13 cellular contexts compared by ENCODE assay signal in genomic region chr4:185235480-185236154, GRCh38. TPM values are rescaled to one million over a fixed set of nuclear protein-coding genes. Genes with fewer than 3 reads are reported as not detected.
A peak's percentile ranks its signal among the peaks of the same experiment; 100 is the strongest.
DNase-seq lines count a peak whose midpoint lies in the region; ATAC-seq and TF ChIP-seq lines count a peak whose summit lies in the region.
"Had no signal": no experiment of that assay in that cellular context is flagged by ENCODE, and none has a peak within 500 bp of the region (broad histone marks: within the 10 kb centered on the region; RNA-seq: fewer than 3 reads in every experiment).

No MANE protein-coding gene starts in this region.

- H3K36me3 ChIP-seq in mucosa of descending colon (ENCODE audit: low read depth) = no peaks in the 10 kb centered on the region
- H3K36me3 ChIP-seq: WERI-Rb-1 had no signal

- H3K4me3 ChIP-seq in fibroblast of pulmonary artery (replicated peaks; ENCODE audit: low read depth, low read length) (no peak overlapping the region), mucosa of descending colon (no peak overlapping the region)

- peak; percentile 95 for ATAC-seq in mucosa of descending colon
- ATAC-seq in GM19397 (IDR thresholded peaks at IDR 0.05; ENCODE audit: unreplicated experiment) = no peak
- no peak for ATAC-seq in HG02970 (IDR thresholded peaks at IDR 0.05; ENCODE audit: low FRiP score, unreplicated experiment)
- ATAC-seq: HCT116 had no signal

- peak; percentile 69 for DNase-seq in Caki2 (ENCODE audit: low read depth)
- peak; percentile 2 for DNase-seq in NCI-H69 (lab: John Stamatoyannopoulos, UW)
- peak; percentile 35 for DNase-seq in fibroblast of pulmonary artery (ENCODE audit: low read depth)
- DNase-seq in mucosa of descending colon = peak in 2 of 3 donors; percentile 32 to 43
- no peak for DNase-seq in activated CD4-positive, CD25-positive, alpha-beta regulatory T cell (lab: John Stamatoyannopoulos, UW)
- no peak for DNase-seq in activated CD8-positive, alpha-beta memory T cell treated with anti-CD3 and anti-CD28 coated beads for 24 hours
- DNase-seq: NCI-H1092, NCI-H524 treated with DMSO at 0.1 percent for 48 hours, occipital lobe, WERI-Rb-1 had no signal

- peaks cover 22% of the 10 kb centered on the region for H3K4me1 ChIP-seq in mucosa of descending colon (ENCODE audit: low read depth)

- no peaks in the 10 kb centered on the region for H3K9me3 ChIP-seq in mucosa of descending colon

- in situ Hi-C loops in Caki2 (cut with HindIII; ENCODE audit: low pct_unique_long_range_greater_than_20kb, low sequenced_read_pairs) = no loop called here

- TF ChIP-seq CTCF in fibroblast of pulmonary artery (IDR thresholded peaks at IDR 0.05; ENCODE audit: low read length, missing control alignments) (no peak), mucosa of descending colon (IDR thresholded peaks at IDR 0.05) (no peak)

- intact Hi-C loops in mucosa of descending colon (cut with DNase I, micrococcal nuclease) = no loop called here

RNA-seq across cellular contexts. Expression of gene SNX25, which starts 26.2 kb away (rescaled TPM):
- total RNA-seq in Caki2 (2014; rRNA removed; shearing (Covaris generic); ENCODE audit: low replicate concordance) = 20.7 and 26.2 TPM in 2 replicates
- 10 to 100 TPM; 10.8 to 29.7 (median 16.8) TPM for total RNA-seq in mucosa of descending colon

RNA-seq across cellular contexts. Expression of gene CFAP97, which starts 31.8 kb away (rescaled TPM):
- total RNA-seq in Caki2 (2014; rRNA removed; shearing (Covaris generic); ENCODE audit: low replicate concordance) = 10.7 and 14.1 TPM in 2 replicates
- total RNA-seq in mucosa of descending colon = 10 to 100 TPM; 12.4 to 44.3 (median 16.6) TPM

Comparison
In these comparisons a context has a peak if more than half of its experiments do, and no peak if none do; other contexts are left out.
1. DNase-seq: peak in Caki2 (single experiment), NCI-H69 (single experiment), fibroblast of pulmonary artery (single experiment) and mucosa of descending colon (2 of 3); none in activated CD4-positive, CD25-positive, alpha-beta regulatory T cell (0 of 4) and activated CD8-positive, alpha-beta memory T cell treated with anti-CD3 and anti-CD28 coated beads for 24 hours (single experiment).